ENCODE assay signal across 8 cellular contexts in genomic region chr10:46565591-46566332, GRCh38. TPM values are rescaled to one million over a fixed set of nuclear protein-coding genes. Genes with fewer than 3 reads are reported as not detected.
DNase-seq lines count a peak whose midpoint lies in the region; ATAC-seq and TF ChIP-seq lines count a peak whose summit lies in the region.
"Not testable (repeated sequence)": the region's sequence is repeated elsewhere in the genome, so short reads cannot be mapped to it uniquely, and the experiment has no call there.

No MANE protein-coding gene starts in this region.

- H3K36me3 ChIP-seq in SU-DHL-6 (ENCODE audit: low read length) = not testable (repeated sequence)

- H3K4me2 ChIP-seq in SU-DHL-6 (ENCODE audit: low read depth, low read length, poor library complexity, severe bottlenecking) = not testable (repeated sequence)

- H3K9me3 Mint-ChIP-seq in activated naive CD4-positive, alpha-beta T cell treated with anti-CD3 and anti-CD28 coated beads, Interleukin-2, amount 50 U/mL, for 72 hours; type B pancreatic cell: not testable (repeated sequence)

- H3K9me2 ChIP-seq in SU-DHL-6 (replicated peaks; ENCODE audit: insufficient read depth, low read length) = not testable (repeated sequence)

- H2AFZ ChIP-seq in SU-DHL-6 (ENCODE audit: low read depth, low read length, severe bottlenecking) = not testable (repeated sequence)

- not testable (repeated sequence) for H3K4me3 ChIP-seq in HFF-Myc (replicated peaks; ENCODE audit: low read depth, low read length); SU-DHL-6 (ENCODE audit: insufficient read depth, low read length, poor library complexity, severe bottlenecking)

- not testable (repeated sequence) for H3K36me3 Mint-ChIP-seq in activated naive CD4-positive, alpha-beta T cell treated with anti-CD3 and anti-CD28 coated beads, Interleukin-2, amount 50 U/mL, for 72 hours; type B pancreatic cell

- H3K4me3 Mint-ChIP-seq in type B pancreatic cell = not testable (repeated sequence)

- not testable (repeated sequence) for H3K9ac ChIP-seq in SU-DHL-6 (ENCODE audit: low read length)

- H3K27ac Mint-ChIP-seq in activated naive CD4-positive, alpha-beta T cell treated with anti-CD3 and anti-CD28 coated beads, Interleukin-2, amount 50 U/mL, for 72 hours = not testable (repeated sequence)
- H3K27ac Mint-ChIP-seq in type B pancreatic cell = peak overlapping the region; percentile 14

- H3K27me3 Mint-ChIP-seq in type B pancreatic cell = not testable (repeated sequence)

- H3K79me2 ChIP-seq in SU-DHL-6 (ENCODE audit: insufficient read depth, low read length) = not testable (repeated sequence)

- peak; percentile 61 for TF ChIP-seq CTCF in HFF-Myc (IDR thresholded peaks at IDR 0.05; ENCODE audit: low read depth, low read length, missing control alignments)
- TF ChIP-seq CTCF in SU-DHL-6 (IDR thresholded peaks at IDR 0.05; ENCODE audit: insufficient read depth, low read length, poor library complexity, severe bottlenecking) = peak; percentile 46
- peak; percentile 75 for TF ChIP-seq CTCF in type B pancreatic cell (conservative IDR thresholded peaks at IDR 0.05)

- H3F3A ChIP-seq in SU-DHL-6 (ENCODE audit: insufficient read depth) = not testable (repeated sequence)

- ATAC-seq in activated naive CD4-positive, alpha-beta T cell treated with anti-CD3 and anti-CD28 coated beads, Interleukin-2, amount 50 U/mL, for 72 hours = peak; percentile 76 to 86

- not testable (repeated sequence) for H3K9me3 ChIP-seq in SU-DHL-6 (ENCODE audit: insufficient read depth, low read length)

- not testable (repeated sequence) for H3K27ac ChIP-seq in SU-DHL-6 (ENCODE audit: low read depth, low read length)

- DNase-seq in GM04504 (ENCODE audit: low read depth) = peak; percentile 31
- peak; percentile 19 for DNase-seq in HFF-Myc (ENCODE audit: extremely low read depth, low read depth)
- peak; percentile 74 for DNase-seq in NAMALWA (ENCODE audit: low spot score)
- DNase-seq in activated naive CD4-positive, alpha-beta T cell treated with anti-CD3 and anti-CD28 coated beads, Interleukin-2, amount 50 U/mL, for 72 hours (ENCODE audit: low spot score in 2 of 2) = peak in 1 of 2 donors; percentile 51
- peak; percentile 69 for DNase-seq in globus pallidus (ENCODE audit: low spot score)
- peak in 34 of 56 donors; percentile 16 to 86 (median 48) for DNase-seq in nucleus accumbens (lab: John Stamatoyannopoulos, UW)
- peak; percentile 66 for DNase-seq in type B pancreatic cell (ENCODE audit: extremely low spot score, unreplicated experiment)

- not testable (repeated sequence) for H3K4me1 Mint-ChIP-seq in type B pancreatic cell (ENCODE audit: unreplicated experiment)

- not testable (repeated sequence) for H3K27me3 ChIP-seq in SU-DHL-6 (ENCODE audit: low read length)

- H4K20me1 ChIP-seq in SU-DHL-6 (ENCODE audit: low read depth, low read length) = not testable (repeated sequence)

RNA-seq across cellular contexts. Expression of gene GPRIN2, which starts 9.3 kb away (rescaled TPM):
- not detected for total RNA-seq in activated naive CD4-positive, alpha-beta T cell treated with anti-CD3 and anti-CD28 coated beads, Interleukin-2, amount 50 U/mL, for 72 hours
- total RNA-seq in type B pancreatic cell (ENCODE audit: low replicate concordance) = 4.4 and 7.0 TPM in 2 replicates

RNA-seq across cellular contexts. Expression of gene SYT15, which starts 13.2 kb away (rescaled TPM):
- 1 to 10 TPM in 1 of 2 donors, under 1 TPM in 1; 0.27 to 1.4 TPM for total RNA-seq in activated naive CD4-positive, alpha-beta T cell treated with anti-CD3 and anti-CD28 coated beads, Interleukin-2, amount 50 U/mL, for 72 hours
- total RNA-seq in type B pancreatic cell (ENCODE audit: low replicate concordance) = 1.2 and 1.3 TPM in 2 replicates
